Comparison of ENCODE assay signal across 22 cellular contexts in genomic region chr6:37225350-37226169, GRCh38.
"Had no signal": no experiment of that assay in that cellular context is flagged by ENCODE, and none has a peak within 500 bp of the region (broad histone marks: within the 10 kb centered on the region; RNA-seq: fewer than 3 reads in every experiment).

No MANE protein-coding gene starts in this region.

- H3K4me1 ChIP-seq: uterus had no signal

- ATAC-seq: effector memory CD8-positive, alpha-beta T cell; left cardiac atrium; naive thymus-derived CD8-positive, alpha-beta T cell; stimulated activated naive CD8-positive, alpha-beta T cell treated with anti-CD3 and anti-CD28 coated beads, Interleukin-15, amount 100 ng/mL, for 72 hours had no signal

- H3K36me3 Mint-ChIP-seq: brain; naive thymus-derived CD8-positive, alpha-beta T cell had no signal

- H3K9me3 Mint-ChIP-seq: activated naive CD4-positive, alpha-beta T cell treated with anti-CD3 and anti-CD28 coated beads for 36 hours; activated T-cell treated with anti-CD3 and anti-CD28 coated beads, Interleukin-2, amount 50 U/mL, for 24 hours; activated T-helper 2 cell treated with anti-CD3 and anti-CD28 coated beads, Interferon-gamma antibody, Interleukin-2, Interleukin-4, amounts not matched to agents 10 μg/mL and 5 μg/mL and 100 μg/mL, durations not matched to agents 14 hours and 24 hours and 36 hours; effector memory CD8-positive, alpha-beta T cell; naive thymus-derived CD8-positive, alpha-beta T cell; stimulated activated naive CD8-positive, alpha-beta T cell treated with anti-CD3 and anti-CD28 coated beads, Interleukin-15, amount 100 ng/mL, for 72 hours had no signal

- H3K27me3 Mint-ChIP-seq: activated T-cell treated with anti-CD3 and anti-CD28 coated beads, Interleukin-2, amount 50 U/mL, for 24 hours; effector memory CD8-positive, alpha-beta T cell; stimulated activated naive CD8-positive, alpha-beta T cell treated with anti-CD3 and anti-CD28 coated beads, Interleukin-15, amount 100 ng/mL, for 72 hours had no signal

- H3K36me3 ChIP-seq: suprapubic skin, transverse colon, uterus, WERI-Rb-1 had no signal

- H3K4me2 ChIP-seq: hepatocyte had no signal

- H3K79me2 ChIP-seq: hepatocyte had no signal

- H3K27ac Mint-ChIP-seq: activated naive CD4-positive, alpha-beta T cell treated with anti-CD3 and anti-CD28 coated beads for 36 hours; activated T-cell treated with anti-CD3 and anti-CD28 coated beads, Interleukin-2, amount 50 U/mL, for 24 hours; activated T-helper 2 cell treated with anti-CD3 and anti-CD28 coated beads, Interferon-gamma antibody, Interleukin-2, Interleukin-4, amounts not matched to agents 10 μg/mL and 5 μg/mL and 100 μg/mL, durations not matched to agents 14 hours and 24 hours and 36 hours; brain; effector memory CD8-positive, alpha-beta T cell; stimulated activated naive CD8-positive, alpha-beta T cell treated with anti-CD3 and anti-CD28 coated beads, Interleukin-15, amount 100 ng/mL, for 72 hours had no signal

- H3K9me3 ChIP-seq: suprapubic skin, transverse colon, uterus had no signal

- H3K27me3 ChIP-seq: hepatocyte, suprapubic skin, transverse colon, uterus had no signal

- H3K27ac ChIP-seq: hepatocyte, skin epidermis, suprapubic skin, transverse colon, uterus, WERI-Rb-1 had no signal

- DNase-seq: activated CD4-positive, alpha-beta T cell treated with anti-CD3 and anti-CD28 coated beads, Interleukin-2, amount 50 U/mL, for 4 hours; activated naive CD4-positive, alpha-beta T cell treated with anti-CD3 and anti-CD28 coated beads for 36 hours; activated T-cell treated with anti-CD3 and anti-CD28 coated beads, Interleukin-2, amount 50 U/mL, for 24 hours; caudate nucleus; effector memory CD8-positive, alpha-beta T cell; foreskin fibroblast; left cardiac atrium; naive thymus-derived CD8-positive, alpha-beta T cell; nucleus accumbens; retina; stimulated activated CD4-positive, alpha-beta T cell treated with anti-CD3 and anti-CD28 coated beads, Interleukin-15, amount 100 ng/mL, for 24 hours; stimulated activated CD4-positive, alpha-beta T cell treated with anti-CD3 and anti-CD28 coated beads, Interleukin-4, amount 100 ng/mL, for 1 hour; stimulated activated naive CD8-positive, alpha-beta T cell treated with anti-CD3 and anti-CD28 coated beads, Interleukin-15, amount 100 ng/mL, for 72 hours; T-helper 2 cell; transverse colon; uterus; WERI-Rb-1 had no signal

- H3K4me3 ChIP-seq: hepatocyte, skin epidermis, suprapubic skin, transverse colon, uterus had no signal

- H2AFZ ChIP-seq: hepatocyte had no signal

- H3K4me3 Mint-ChIP-seq: activated naive CD4-positive, alpha-beta T cell treated with anti-CD3 and anti-CD28 coated beads for 36 hours; activated T-cell treated with anti-CD3 and anti-CD28 coated beads, Interleukin-2, amount 50 U/mL, for 24 hours; brain; effector memory CD8-positive, alpha-beta T cell; naive thymus-derived CD8-positive, alpha-beta T cell; stimulated activated naive CD8-positive, alpha-beta T cell treated with anti-CD3 and anti-CD28 coated beads, Interleukin-15, amount 100 ng/mL, for 72 hours had no signal
